36 cellular contexts compared by ENCODE assay signal in the genomic region with DNA sequence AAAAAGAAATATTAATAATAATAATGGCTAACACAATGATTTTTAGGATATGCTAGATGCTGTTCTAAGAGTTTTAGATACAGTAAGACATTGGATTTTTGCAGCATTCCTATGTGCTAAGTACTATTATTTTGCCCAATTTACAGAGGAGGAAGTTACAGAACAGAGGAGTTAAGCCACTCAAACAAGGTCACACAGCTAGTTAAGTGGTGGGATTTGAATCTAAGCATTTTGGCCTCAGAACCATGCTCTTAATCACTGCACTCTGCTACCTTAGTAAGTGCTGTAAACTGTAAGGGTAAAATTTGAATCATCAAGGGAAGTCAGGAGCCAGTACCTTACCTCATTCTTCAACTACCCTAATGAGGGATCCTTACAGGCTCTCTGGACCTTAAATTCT.
"Had no signal": no experiment of that assay in that cellular context is flagged by ENCODE, and none has a peak within 500 bp of the region (broad histone marks: within the 10 kb centered on the region; RNA-seq: fewer than 3 reads in every experiment).

No MANE protein-coding gene starts in this region.

- H3K4me3 ChIP-seq: MG63 had no signal

- H3K27me3 ChIP-seq: MG63 had no signal

- H3K36me3 ChIP-seq: MG63 had no signal

- DNase-seq: MG63, MM.1S, MV-4-11, NCI-H1048, NCI-H1092, NCI-H1092 treated with DMSO at 0.1 percent for 48 hours, NCI-H1105, NCI-H1105 treated with DMSO at 0.1 percent for 48 hours, NCI-H1417, NCI-H1417 treated with DMSO at 0.1 percent for 48 hours, NCI-H1436, NCI-H1436 treated with DMSO at 0.1 percent for 48 hours, NCI-H146, NCI-H1694, NCI-H1694 treated with DMSO at 0.1 percent for 48 hours, NCI-H187, NCI-H187 treated with DMSO at 0.1 percent for 48 hours, NCI-H1930, NCI-H2029, NCI-H2029 treated with DMSO at 0.1 percent for 48 hours, NCI-H2081, NCI-H2081 treated with DMSO at 0.1 percent for 48 hours, NCI-H2107, NCI-H2171, NCI-H2171 treated with DMSO at 0.1 percent for 48 hours, NCI-H2227 treated with DMSO at 0.1 percent for 48 hours, NCI-H226, NCI-H345, NCI-H446, NCI-H446 treated with DMSO at 0.1 percent for 48 hours, NCI-H510A, NCI-H510A treated with DMSO at 0.1 percent for 48 hours, NCI-H524, NCI-H524 treated with DMSO at 0.1 percent for 48 hours, NCI-H526, NCI-H526 treated with DMSO at 0.1 percent for 48 hours had no signal
